Comparison of ENCODE assay signal across 17 cellular contexts in genomic region chr5:120255214-120255613, GRCh38.
"Had no signal": no experiment of that assay in that cellular context is flagged by ENCODE, and none has a peak within 500 bp of the region (broad histone marks: within the 10 kb centered on the region; RNA-seq: fewer than 3 reads in every experiment).

No MANE protein-coding gene starts in this region.

- H3K9me3 ChIP-seq: pancreas, suprapubic skin had no signal

- H3K36me3 ChIP-seq: pancreas, suprapubic skin had no signal

- H3K27ac ChIP-seq: foreskin keratinocyte, pancreas, suprapubic skin had no signal

- DNase-seq: activated CD4-positive, alpha-beta T cell treated with anti-CD3 and anti-CD28 coated beads, Interleukin-2, amount 10 ng/mL, durations not matched to agents 24 days and 14 days; activated CD4-positive, CD25-positive, alpha-beta regulatory T cell; activated naive CD8-positive, alpha-beta T cell treated with anti-CD3 and anti-CD28 coated beads for 36 hours; amygdala; cerebellar nuclear complex; effector memory CD4-positive, alpha-beta T cell; glutamatergic neuron; hypothalamus; kidney glomerular epithelial cell; left ventricle myocardium superior; mesenchymal stem cell; naive thymus-derived CD8-positive, alpha-beta T cell; pancreas; trophoblast cell had no signal

- H3K4me1 ChIP-seq: foreskin keratinocyte, pancreas, suprapubic skin had no signal

- ATAC-seq: foreskin keratinocyte; left ventricle myocardium superior; naive thymus-derived CD8-positive, alpha-beta T cell; pancreas; sciatic nerve had no signal

- H3K27me3 ChIP-seq: foreskin keratinocyte, pancreas, suprapubic skin had no signal

- H3K4me3 ChIP-seq: pancreas, suprapubic skin had no signal
